ENCODE assay signal across 29 cellular contexts in genomic region chr6:142213402-142213801, GRCh38.
"Had no signal": no experiment of that assay in that cellular context is flagged by ENCODE, and none has a peak within 500 bp of the region (broad histone marks: within the 10 kb centered on the region; RNA-seq: fewer than 3 reads in every experiment).

No MANE protein-coding gene starts in this region.

- DNase-seq: activated CD4-positive, alpha-beta memory T cell treated with anti-CD3 and anti-CD28 coated beads, Interleukin-2, amount 10 ng/mL, durations not matched to agents 7 days and 5 days; activated CD4-positive, alpha-beta T cell treated with anti-CD3 and anti-CD28 coated beads for 1 hour; activated CD4-positive, alpha-beta T cell treated with anti-CD3 and anti-CD28 coated beads for 48 hours; activated CD4-positive, CD25-positive, alpha-beta regulatory T cell; activated CD8-positive, alpha-beta memory T cell treated with anti-CD3 and anti-CD28 coated beads for 24 hours; activated CD8-positive, alpha-beta memory T cell treated with anti-CD3 and anti-CD28 coated beads, Interleukin-2, amount 10 ng/mL, durations not matched to agents 7 days and 5 days; activated CD8-positive, alpha-beta memory T cell treated with anti-CD3 and anti-CD28 coated beads, Interleukin-2, amount 50 U/mL, for 48 hours; activated effector memory CD4-positive, alpha-beta T cell treated with Interleukin-2 at 50 U/mL for 16 hours; activated naive CD4-positive, alpha-beta T cell treated with anti-CD3 and anti-CD28 coated beads, Interleukin-2, amount 10 ng/mL, durations not matched to agents 7 days and 5 days; activated naive CD8-positive, alpha-beta T cell treated with anti-CD3 and anti-CD28 coated beads, Interleukin-2, amount 50 U/mL, for 24 hours; activated T-cell treated with anti-CD3 and anti-CD28 coated beads, Interleukin-2, amount 50 U/mL, for 48 hours; anterior cingulate cortex; NCI-H1092 treated with DMSO at 0.1 percent for 48 hours; NCI-H1417; NCI-H1930; NCI-H2081 treated with DMSO at 0.1 percent for 48 hours; NCI-H226; NCI-H446 treated with DMSO at 0.1 percent for 48 hours; NCI-H524; NCI-H69; PC-9; Right ventricle myocardium superior; SW 1271; T-helper 1 cell; T-helper 9 cell; WERI-Rb-1 had no signal

- ATAC-seq: activated CD8-positive, alpha-beta memory T cell treated with anti-CD3 and anti-CD28 coated beads, Interleukin-2, amount 10 ng/mL, durations not matched to agents 7 days and 5 days; activated naive CD8-positive, alpha-beta T cell treated with anti-CD3 and anti-CD28 coated beads, Interleukin-2, amount 50 U/mL, for 24 hours had no signal

- H3K27me3 Mint-ChIP-seq: activated CD4-positive, alpha-beta memory T cell treated with anti-CD3 and anti-CD28 coated beads, Interleukin-2, amount 10 ng/mL, durations not matched to agents 7 days and 5 days; activated CD8-positive, alpha-beta memory T cell treated with anti-CD3 and anti-CD28 coated beads, Interleukin-2, amount 10 ng/mL, durations not matched to agents 7 days and 5 days; activated naive CD4-positive, alpha-beta T cell treated with anti-CD3 and anti-CD28 coated beads, Interleukin-2, amount 10 ng/mL, durations not matched to agents 7 days and 5 days; activated naive CD8-positive, alpha-beta T cell; activated naive CD8-positive, alpha-beta T cell treated with anti-CD3 and anti-CD28 coated beads, Interleukin-2, amount 50 U/mL, for 24 hours; brain had no signal

- H3K27ac Mint-ChIP-seq: activated CD4-positive, alpha-beta memory T cell treated with anti-CD3 and anti-CD28 coated beads, Interleukin-2, amount 10 ng/mL, durations not matched to agents 7 days and 5 days; activated CD8-positive, alpha-beta memory T cell treated with anti-CD3 and anti-CD28 coated beads, Interleukin-2, amount 10 ng/mL, durations not matched to agents 7 days and 5 days; activated naive CD4-positive, alpha-beta T cell treated with anti-CD3 and anti-CD28 coated beads, Interleukin-2, amount 10 ng/mL, durations not matched to agents 7 days and 5 days; activated naive CD8-positive, alpha-beta T cell; activated naive CD8-positive, alpha-beta T cell treated with anti-CD3 and anti-CD28 coated beads, Interleukin-2, amount 50 U/mL, for 24 hours; brain had no signal

- H3K4me3 Mint-ChIP-seq: activated CD4-positive, alpha-beta memory T cell treated with anti-CD3 and anti-CD28 coated beads, Interleukin-2, amount 10 ng/mL, durations not matched to agents 7 days and 5 days; activated CD8-positive, alpha-beta memory T cell treated with anti-CD3 and anti-CD28 coated beads, Interleukin-2, amount 10 ng/mL, durations not matched to agents 7 days and 5 days; activated naive CD4-positive, alpha-beta T cell treated with anti-CD3 and anti-CD28 coated beads, Interleukin-2, amount 10 ng/mL, durations not matched to agents 7 days and 5 days; activated naive CD8-positive, alpha-beta T cell; activated naive CD8-positive, alpha-beta T cell treated with anti-CD3 and anti-CD28 coated beads, Interleukin-2, amount 50 U/mL, for 24 hours; brain had no signal

- H3K4me1 Mint-ChIP-seq: activated CD4-positive, alpha-beta memory T cell treated with anti-CD3 and anti-CD28 coated beads, Interleukin-2, amount 10 ng/mL, durations not matched to agents 7 days and 5 days; activated CD8-positive, alpha-beta memory T cell treated with anti-CD3 and anti-CD28 coated beads, Interleukin-2, amount 10 ng/mL, durations not matched to agents 7 days and 5 days; activated naive CD4-positive, alpha-beta T cell treated with anti-CD3 and anti-CD28 coated beads, Interleukin-2, amount 10 ng/mL, durations not matched to agents 7 days and 5 days; activated naive CD8-positive, alpha-beta T cell treated with anti-CD3 and anti-CD28 coated beads, Interleukin-2, amount 50 U/mL, for 24 hours had no signal

- H3K4me3 ChIP-seq: PC-9 had no signal

- H3K27ac ChIP-seq: PC-9, RWPE1, WERI-Rb-1 had no signal
